Comparison of ENCODE assay signal across 7 cellular contexts in genomic region chr19:10653482-10653731, GRCh38. TPM values are rescaled to one million over a fixed set of nuclear protein-coding genes. Genes with fewer than 3 reads are reported as not detected.
DNase-seq lines count a peak whose midpoint lies in the region; ATAC-seq, FAIRE-seq and TF ChIP-seq lines count a peak whose summit lies in the region.

No MANE protein-coding gene starts in this region.

- H3K4me1 Mint-ChIP-seq in activated naive CD8-positive, alpha-beta T cell treated with anti-CD3 and anti-CD28 coated beads, Interleukin-2, amount 10 ng/mL, durations not matched to agents 7 days and 5 days = peaks cover 30% of the 10 kb centered on the region

- peak; percentile 9 for ATAC-seq in HG03469 (IDR thresholded peaks at IDR 0.05; ENCODE audit: unreplicated experiment)
- no peak for ATAC-seq in activated naive CD8-positive, alpha-beta T cell treated with anti-CD3 and anti-CD28 coated beads, Interleukin-2, amount 10 ng/mL, durations not matched to agents 7 days and 5 days (ENCODE audit: low read depth)
- ATAC-seq in GM21447 (IDR thresholded peaks at IDR 0.05; ENCODE audit: unreplicated experiment) = no peak
- no peak for ATAC-seq in GM19351 (IDR thresholded peaks at IDR 0.05; ENCODE audit: unreplicated experiment)

- H3K27me3 ChIP-seq in keratinocyte (ENCODE audit: control insufficient read depth, extremely low read depth, insufficient read depth, low read length) = no peaks in the 10 kb centered on the region

- no peaks in the 10 kb centered on the region for H3K27me3 Mint-ChIP-seq in activated naive CD8-positive, alpha-beta T cell treated with anti-CD3 and anti-CD28 coated beads, Interleukin-2, amount 10 ng/mL, durations not matched to agents 7 days and 5 days

- peak overlapping the region; percentile 88 for H2AFZ ChIP-seq in keratinocyte (ENCODE audit: control insufficient read depth, low read length)

- peaks cover 12% of the 10 kb centered on the region for H3K36me3 Mint-ChIP-seq in activated naive CD8-positive, alpha-beta T cell treated with anti-CD3 and anti-CD28 coated beads, Interleukin-2, amount 10 ng/mL, durations not matched to agents 7 days and 5 days

- peak overlapping the region; percentile 89 for H3K4me2 ChIP-seq in keratinocyte (ENCODE audit: control insufficient read depth, extremely low read depth, insufficient read depth, low read depth, low read length)

- DNase-seq in activated naive CD8-positive, alpha-beta T cell treated with anti-CD3 and anti-CD28 coated beads, Interleukin-2, amount 10 ng/mL, durations not matched to agents 7 days and 5 days = no peak
- no peak for DNase-seq in keratinocyte (ENCODE audit: low read depth, low spot score)
- peak in 1 of 49 donors; percentile 53 for DNase-seq in substantia nigra (lab: John Stamatoyannopoulos, UW)
- no peak for DNase-seq in stimulated activated CD4-positive, alpha-beta T cell treated with anti-CD3 and anti-CD28 coated beads, Interleukin-4, amount 100 ng/mL, for 1 hour

- no peak for TF ChIP-seq CTCF in keratinocyte (optimal IDR thresholded peaks at IDR 0.05 in 1 of 3, IDR thresholded peaks at IDR 0.05 in 1 of 3, conservative IDR thresholded peaks at IDR 0.05 in 1 of 3; ENCODE audit: extremely low read depth in 1 of 3, insufficient read depth in 2 of 3, low read length in 3 of 3)

- H4K20me1 ChIP-seq in keratinocyte (ENCODE audit: control insufficient read depth, extremely low read depth, insufficient read depth, low read length) = peaks cover 27% of the 10 kb centered on the region

- peak overlapping the region; percentile 97 for H3K27ac Mint-ChIP-seq in activated naive CD8-positive, alpha-beta T cell treated with anti-CD3 and anti-CD28 coated beads, Interleukin-2, amount 10 ng/mL, durations not matched to agents 7 days and 5 days

- peak overlapping the region; percentile 100 for H3K9ac ChIP-seq in keratinocyte (ENCODE audit: control insufficient read depth, extremely low read depth, insufficient read depth, low read length)

- POLR2A ChIA-PET in activated naive CD8-positive, alpha-beta T cell treated with anti-CD3 and anti-CD28 coated beads, Interleukin-2, amount 10 ng/mL, durations not matched to agents 7 days and 5 days (lab: Charles Lee) = interaction anchor here (0.7 to 1.6 kb wide), 10 partner anchors 9 to 85 kb away, joined by 3 to 9 read pairs (median 4); partner anchors contain the start of gene CDKN2D

- peaks cover 0 to 20% of the 10 kb centered on the region in 2 experiments for H3K36me3 ChIP-seq in keratinocyte (ENCODE audit: control insufficient read depth in 2 of 2, extremely low read depth in 1 of 2, insufficient read depth in 2 of 2, low read length in 2 of 2)

- H3K9me3 ChIP-seq in keratinocyte (ENCODE audit: control insufficient read depth, low read depth, low read length) = no peaks in the 10 kb centered on the region

- dilution Hi-C loops in keratinocyte (cut with MboI; ENCODE audit: extremely low pct_ligation_motif_present, low sequenced_read_pairs) = no loop called here

- peaks cover 46% of the 10 kb centered on the region for H3K79me2 ChIP-seq in keratinocyte (ENCODE audit: control insufficient read depth, insufficient read depth, low read length)

- peaks cover 2% of the 10 kb centered on the region for H3K9me1 ChIP-seq in keratinocyte (ENCODE audit: control insufficient read depth, extremely low read depth, insufficient read depth, low read length)

- peak overlapping the region; percentile 93 for H3K4me3 Mint-ChIP-seq in activated naive CD8-positive, alpha-beta T cell treated with anti-CD3 and anti-CD28 coated beads, Interleukin-2, amount 10 ng/mL, durations not matched to agents 7 days and 5 days

- no peak for FAIRE-seq in keratinocyte (lab: Jason Lieb, UNC)

- H3K27ac ChIP-seq in keratinocyte (ENCODE audit: control insufficient read depth, insufficient read depth, low read length) (peak overlapping the region; percentile 98), substantia nigra (ENCODE audit: low read depth, low read length, poor library complexity, severe bottlenecking) (peak overlapping the region; percentile 97)

- peak overlapping the region; percentile 77 to 96 (median 93) for H3K4me3 ChIP-seq in keratinocyte (ENCODE audit: control insufficient read depth in 2 of 3, extremely low read depth in 1 of 3, insufficient read depth in 2 of 3, low read depth in 1 of 3, low read length in 3 of 3)

- H3K9me3 Mint-ChIP-seq in activated naive CD8-positive, alpha-beta T cell treated with anti-CD3 and anti-CD28 coated beads, Interleukin-2, amount 10 ng/mL, durations not matched to agents 7 days and 5 days = no peaks in the 10 kb centered on the region

- H3K4me1 ChIP-seq in keratinocyte (ENCODE audit: control insufficient read depth, extremely low read depth, insufficient read depth, low read length) = peaks cover 24% of the 10 kb centered on the region

RNA-seq across cellular contexts. Expression of gene ILF3, which starts 0.7 kb away (rescaled TPM):
- total RNA-seq in activated naive CD8-positive, alpha-beta T cell treated with anti-CD3 and anti-CD28 coated beads, Interleukin-2, amount 10 ng/mL, durations not matched to agents 7 days and 5 days = 100 to 1,000 TPM; 344 to 354 TPM
- 81.0 to 173 TPM (median 162 TPM) in 3 replicates for polyA plus RNA-seq in keratinocyte
- 135 TPM for polyA plus RNA-seq in keratinocyte (2011; ENCODE audit: low read depth)
- polyA plus RNA-seq in keratinocyte (2011; cell fraction: cytosol; rRNA removed) = 89.6 and 94.1 TPM in 2 replicates
- 267 and 278 TPM in 2 replicates for polyA plus RNA-seq in keratinocyte (2011; cell fraction: nucleus; rRNA removed)
- polyA plus RNA-seq in keratinocyte (2012; ENCODE audit: low replicate concordance) = 80.2 and 177 TPM in 2 replicates
- polyA minus RNA-seq in keratinocyte = 81.5 to 140 TPM (median 115 TPM) in 3 replicates
- 85.0 TPM for polyA minus RNA-seq in keratinocyte (2011; cell fraction: cytosol; rRNA and poly(A)+ RNA removed)
- polyA minus RNA-seq in keratinocyte (2011; cell fraction: nucleus; rRNA and poly(A)+ RNA removed) = 71.8 and 99.7 TPM in 2 replicates

RNA-seq across cellular contexts. Expression of gene SLC44A2, which starts 28.1 kb away (rescaled TPM):
- total RNA-seq in activated naive CD8-positive, alpha-beta T cell treated with anti-CD3 and anti-CD28 coated beads, Interleukin-2, amount 10 ng/mL, durations not matched to agents 7 days and 5 days = 100 to 1,000 TPM; 155 to 156 TPM
- polyA plus RNA-seq in keratinocyte = 78.7 to 148 TPM (median 94.7 TPM) in 3 replicates
- 78.0 TPM for polyA plus RNA-seq in keratinocyte (2011; ENCODE audit: low read depth)
- 85.3 and 87.1 TPM in 2 replicates for polyA plus RNA-seq in keratinocyte (2011; cell fraction: cytosol; rRNA removed)
- polyA plus RNA-seq in keratinocyte (2011; cell fraction: nucleus; rRNA removed) = 182 and 185 TPM in 2 replicates
- polyA plus RNA-seq in keratinocyte (2012; ENCODE audit: low replicate concordance) = 110 and 189 TPM in 2 replicates
- polyA minus RNA-seq in keratinocyte = 141 to 357 TPM (median 142 TPM) in 3 replicates
- 132 TPM for polyA minus RNA-seq in keratinocyte (2011; cell fraction: cytosol; rRNA and poly(A)+ RNA removed)
- polyA minus RNA-seq in keratinocyte (2011; cell fraction: nucleus; rRNA and poly(A)+ RNA removed) = 103 and 135 TPM in 2 replicates

RNA-seq across cellular contexts. Expression of gene QTRT1, which starts 47.8 kb away (rescaled TPM):
- 10 to 100 TPM; 35.9 to 37.7 TPM for total RNA-seq in activated naive CD8-positive, alpha-beta T cell treated with anti-CD3 and anti-CD28 coated beads, Interleukin-2, amount 10 ng/mL, durations not matched to agents 7 days and 5 days
- polyA plus RNA-seq in keratinocyte = 25.9 to 34.6 TPM (median 31.3 TPM) in 3 replicates
- 9.5 TPM for polyA plus RNA-seq in keratinocyte (2011; ENCODE audit: low read depth)
- polyA plus RNA-seq in keratinocyte (2011; cell fraction: cytosol; rRNA removed) = 7.0 and 16.2 TPM in 2 replicates
- polyA plus RNA-seq in keratinocyte (2011; cell fraction: nucleus; rRNA removed) = 98.0 and 109 TPM in 2 replicates
- polyA plus RNA-seq in keratinocyte (2012; ENCODE audit: low replicate concordance) = 31.1 and 33.2 TPM in 2 replicates
- polyA minus RNA-seq in keratinocyte = 9.4 to 20.9 TPM (median 12.9 TPM) in 3 replicates
- 17.1 TPM for polyA minus RNA-seq in keratinocyte (2011; cell fraction: cytosol; rRNA and poly(A)+ RNA removed)
- polyA minus RNA-seq in keratinocyte (2011; cell fraction: nucleus; rRNA and poly(A)+ RNA removed) = 10.2 and 12.4 TPM in 2 replicates
